8 cellular contexts compared by ENCODE assay signal in genomic region chr5:180070726-180071417, GRCh38.
DNase-seq lines count a peak whose midpoint lies in the region; ATAC-seq lines count a peak whose summit lies in the region.

No MANE protein-coding gene starts in this region.

- H3K4me3 Mint-ChIP-seq in stimulated activated memory B cell treated with anti-CD40 and anti-IgM and Interleukin-4, amounts not matched to agents 10 μg/mL and 1 μg/mL and 100 μg/mL, for 72 hours = peak overlapping the region; percentile 90

- H3K27me3 Mint-ChIP-seq in stimulated activated memory B cell treated with anti-CD40 and anti-IgM and Interleukin-4, amounts not matched to agents 10 μg/mL and 1 μg/mL and 100 μg/mL, for 72 hours = no peaks in the 10 kb centered on the region

- peaks cover 30% of the 10 kb centered on the region for H3K4me1 Mint-ChIP-seq in stimulated activated memory B cell treated with anti-CD40 and anti-IgM and Interleukin-4, amounts not matched to agents 10 μg/mL and 1 μg/mL and 100 μg/mL, for 72 hours

- H3K9me3 Mint-ChIP-seq in stimulated activated memory B cell treated with anti-CD40 and anti-IgM and Interleukin-4, amounts not matched to agents 10 μg/mL and 1 μg/mL and 100 μg/mL, for 72 hours = peaks cover 2% of the 10 kb centered on the region

- peaks cover 5% of the 10 kb centered on the region for H3K36me3 Mint-ChIP-seq in stimulated activated memory B cell treated with anti-CD40 and anti-IgM and Interleukin-4, amounts not matched to agents 10 μg/mL and 1 μg/mL and 100 μg/mL, for 72 hours

- H3K27ac Mint-ChIP-seq in stimulated activated memory B cell treated with anti-CD40 and anti-IgM and Interleukin-4, amounts not matched to agents 10 μg/mL and 1 μg/mL and 100 μg/mL, for 72 hours = peak overlapping the region; percentile 77

- peak; percentile 65 for DNase-seq in EH (ENCODE audit: low read depth)
- peak; percentile 61 for DNase-seq in SKM-1 (lab: John Stamatoyannopoulos, UW; ENCODE audit: unreplicated experiment)
- peak; percentile 45 for DNase-seq in dedifferentiated amniotic fluid mesenchymal stem cell (ENCODE audit: extremely low spot score)
- DNase-seq in left kidney (ENCODE audit: low read depth, low spot score) = peak; percentile 71
- no peak for DNase-seq in OCI-M2 (lab: John Stamatoyannopoulos, UW; ENCODE audit: unreplicated experiment)
- no peak for DNase-seq in NCI-H226

- ATAC-seq in HG03175 (IDR thresholded peaks at IDR 0.05; ENCODE audit: unreplicated experiment) = peak; percentile 27
- peak; percentile 42 for ATAC-seq in stimulated activated memory B cell treated with anti-CD40 and anti-IgM and Interleukin-4, amounts not matched to agents 10 μg/mL and 1 μg/mL and 100 μg/mL, for 72 hours

Comparison
In these comparisons a context has a peak if more than half of its experiments do, and no peak if none do; other contexts are left out.
1. DNase-seq: peak in EH (single experiment), SKM-1 (single experiment), dedifferentiated amniotic fluid mesenchymal stem cell (single experiment) and left kidney (single experiment); none in OCI-M2 (single experiment) and NCI-H226 (single experiment).